ENCODE assay signal across 19 cellular contexts in the genomic region with DNA sequence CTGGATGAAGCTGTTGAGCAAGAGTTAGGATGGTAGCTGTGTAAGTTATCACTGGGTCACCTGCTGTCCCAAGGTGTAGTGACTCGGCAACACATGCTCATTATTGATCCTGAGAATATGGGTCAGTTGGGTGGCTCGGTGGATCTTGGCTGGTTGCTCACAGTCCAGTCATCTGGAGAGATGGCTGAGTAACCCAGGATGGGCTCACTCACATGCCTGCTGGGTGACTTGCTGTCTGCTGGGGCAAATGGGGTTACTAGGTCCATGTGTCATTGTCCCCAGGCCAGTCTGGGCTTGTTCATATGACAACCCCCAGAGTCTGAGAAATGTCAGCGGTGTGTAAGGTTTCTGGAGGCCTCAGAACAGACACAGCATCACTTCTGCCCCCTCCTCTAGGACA.
DNase-seq lines count a peak whose midpoint lies in the region; ATAC-seq, FAIRE-seq and TF ChIP-seq lines count a peak whose summit lies in the region.
"Had no signal": no experiment of that assay in that cellular context is flagged by ENCODE, and none has a peak within 500 bp of the region (broad histone marks: within the 10 kb centered on the region; RNA-seq: fewer than 3 reads in every experiment).

No MANE protein-coding gene starts in this region.

- no peak for FAIRE-seq in RCC 7860 (lab: Jason Lieb, UNC)
- no peak for FAIRE-seq in H54 (lab: Jason Lieb, UNC)
- FAIRE-seq: GM12892 had no signal

- no peaks in the 10 kb centered on the region for H3K27me3 ChIP-seq in osteoblast (ENCODE audit: insufficient read depth, low read length)
- H3K27me3 ChIP-seq in PC-3 (ENCODE audit: low read length), result peaks cover 64% of the 10 kb centered on the region
- H3K27me3 ChIP-seq: MG63 had no signal

- H3K9me3 ChIP-seq in osteoblast (ENCODE audit: low read depth, low read length) (no peaks in the 10 kb centered on the region), PC-3 (ENCODE audit: low read length) (no peaks in the 10 kb centered on the region)
- H3K9me3 ChIP-seq: MG63 had no signal

- no TSS peak for BruUV-seq in PC-3 (replicated peaks; lab: Mats Ljungman, UMichigan)

- no peak overlapping the region for H3K9ac ChIP-seq in PC-3 (ENCODE audit: low read length)
- H3K9ac ChIP-seq: KMS-11 had no signal

- ATAC-seq in PC-3, result no peak

- H3K4me3 ChIP-seq in epithelial cell of proximal tubule (ENCODE audit: low read depth, low read length) (no peak overlapping the region), osteoblast (ENCODE audit: insufficient read depth, low read length) (no peak overlapping the region), PC-3 (ENCODE audit: low read length) (no peak overlapping the region)
- H3K4me3 ChIP-seq: MG63, SK-N-MC had no signal

- H3K9me2 ChIP-seq in PC-3 (replicated peaks; ENCODE audit: low read length), result no peaks in the 10 kb centered on the region

- H3K4me2 ChIP-seq in osteoblast (ENCODE audit: insufficient read depth, low read length), result no peak overlapping the region
- no peak overlapping the region for H3K4me2 ChIP-seq in PC-3 (ENCODE audit: low read length)
- H3K4me2 ChIP-seq: KMS-11 had no signal

- DNase-seq in stimulated activated CD4-positive, alpha-beta T cell treated with anti-CD3 and anti-CD28 coated beads, Interleukin-1b, Interleukin-23, amount 100 ng/mL, for 48 hours, result peak; percentile 4
- DNase-seq in stimulated activated CD4-positive, alpha-beta T cell treated with anti-CD3 and anti-CD28 coated beads, Interleukin-12 subunit alpha, Interleukin-12 subunit beta, amount 100 ng/mL, for 4 hours, result no peak
- DNase-seq in RCC 7860 (ENCODE audit: low spot score), result peak; percentile 61
- peak; percentile 72 for DNase-seq in epithelial cell of proximal tubule (ENCODE audit: low read depth)
- DNase-seq in renal cortical epithelial cell (ENCODE audit: low read depth), result peak; percentile 4
- no peak for DNase-seq in osteoblast (ENCODE audit: insufficient read length, low spot score, missing footprints)
- DNase-seq in H54 (ENCODE audit: insufficient read length, low spot score), result no peak
- no peak for DNase-seq in PC-3
- DNase-seq: CD4-positive, CD25-positive, alpha-beta regulatory T cell; DMS79; GOT3; MG63; NCI-H1092 treated with DMSO at 0.1 percent for 48 hours; NCI-H1694; NCI-H524; Right ventricle myocardium superior had no signal

- H3K27ac ChIP-seq in osteoblast (ENCODE audit: low read depth, low read length) (no peak overlapping the region), PC-3 (ENCODE audit: low read length) (no peak overlapping the region)
- H3K27ac ChIP-seq: KMS-11, SK-N-MC had no signal

- POLR2A ChIA-PET in PC-3 (lab: Charles Lee; ENCODE audit: unreplicated experiment), result no interaction called here

- no peaks in the 10 kb centered on the region for H3K4me1 ChIP-seq in osteoblast (ENCODE audit: insufficient read depth, low read length)
- H3K4me1 ChIP-seq in PC-3 (ENCODE audit: insufficient read depth, low read length), result no peaks in the 10 kb centered on the region

- intact Hi-C loops in PC-3 (cut with micrococcal nuclease), result no loop called here

- CTCF ChIA-PET in PC-3 (lab: Charles Lee), result no interaction called here

- TF ChIP-seq CTCF in epithelial cell of proximal tubule (conservative IDR thresholded peaks at IDR 0.05; ENCODE audit: low read depth, low read length), result no peak
- TF ChIP-seq CTCF in osteoblast (IDR thresholded peaks at IDR 0.05; ENCODE audit: extremely low read depth, low read depth, low read length), result no peak
- TF ChIP-seq CTCF in PC-3 (conservative IDR thresholded peaks at IDR 0.05; ENCODE audit: low read depth, low read length), result no peak

- no peak overlapping the region for H2AFZ ChIP-seq in osteoblast (ENCODE audit: low read length)
- H2AFZ ChIP-seq in PC-3 (ENCODE audit: low read length), result no peak overlapping the region

- no peak for TF ChIP-seq POLR2A in H54 (IDR thresholded peaks at IDR 0.05; ENCODE audit: low read depth, low read length)

- H3F3A ChIP-seq in PC-3 (ENCODE audit: low read length, unreplicated experiment), result no peaks in the 10 kb centered on the region

- H3K79me2 ChIP-seq in osteoblast (ENCODE audit: insufficient read depth, low read length) (no peaks in the 10 kb centered on the region), PC-3 (ENCODE audit: low read length) (no peaks in the 10 kb centered on the region)

- H3K36me3 ChIP-seq in osteoblast (ENCODE audit: insufficient read depth, low read length), result no peaks in the 10 kb centered on the region
- no peaks in the 10 kb centered on the region for H3K36me3 ChIP-seq in PC-3 (ENCODE audit: low read depth, low read length)
- H3K36me3 ChIP-seq: MG63 had no signal

- H4K20me1 ChIP-seq in osteoblast (ENCODE audit: insufficient read depth, low read length) (no peaks in the 10 kb centered on the region), PC-3 (ENCODE audit: low read length) (no peaks in the 10 kb centered on the region)

Comparison
In these comparisons a context has a peak if more than half of its experiments do, and no peak if none do; other contexts are left out.
1. DNase-seq: peak in stimulated activated CD4-positive, alpha-beta T cell treated with anti-CD3 and anti-CD28 coated beads, Interleukin-1b, Interleukin-23, amount 100 ng/mL, for 48 hours (single experiment), RCC 7860 (single experiment), epithelial cell of proximal tubule (single experiment) and renal cortical epithelial cell (single experiment); none in stimulated activated CD4-positive, alpha-beta T cell treated with anti-CD3 and anti-CD28 coated beads, Interleukin-12 subunit alpha, Interleukin-12 subunit beta, amount 100 ng/mL, for 4 hours (single experiment), osteoblast (single experiment), H54 (single experiment) and PC-3 (single experiment).